In the genomic region with DNA sequence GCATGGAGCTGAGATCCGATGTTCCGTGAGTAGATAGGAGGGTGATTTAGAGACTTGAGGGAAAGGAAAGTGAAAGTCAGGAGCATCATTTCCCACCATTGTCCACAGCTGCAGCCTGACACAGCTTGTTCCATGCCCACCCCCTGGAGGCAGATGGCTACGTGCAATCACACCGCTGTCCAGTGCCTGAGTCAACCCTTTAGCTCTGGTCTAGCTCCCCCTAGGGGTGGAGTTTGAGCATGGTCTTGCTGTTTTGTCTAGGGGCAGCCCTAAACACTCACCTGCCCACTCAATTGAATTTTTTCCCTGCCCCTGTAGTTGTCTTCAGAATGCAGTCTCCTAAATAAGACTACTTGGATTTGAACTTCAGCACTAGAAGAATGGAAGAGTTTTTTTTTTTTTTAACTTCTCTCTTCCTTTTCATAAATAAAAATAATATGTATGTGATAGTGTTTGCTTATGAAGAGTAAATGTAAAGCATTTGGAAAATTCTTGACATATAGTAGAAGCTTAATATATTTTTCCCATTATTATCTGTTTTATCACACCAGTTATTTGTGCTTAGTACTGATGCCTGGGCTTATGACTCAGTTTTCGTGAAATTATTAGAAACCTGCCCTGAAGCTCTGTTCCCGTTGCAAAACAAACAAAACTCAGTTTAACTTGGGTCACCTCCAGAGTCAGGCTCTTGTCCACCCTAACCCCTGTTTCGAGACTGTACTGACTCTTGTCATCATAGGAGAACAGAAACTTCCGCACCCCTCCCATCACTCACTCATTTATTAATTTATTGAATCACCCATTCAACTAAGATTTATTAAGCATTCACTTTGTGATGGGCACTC, we compare ENCODE assay signal across 7 cellular contexts.
DNase-seq lines count a peak whose midpoint lies in the region; ATAC-seq, FAIRE-seq and TF ChIP-seq lines count a peak whose summit lies in the region.

No MANE protein-coding gene starts in this region.

- dilution Hi-C loops in mammary epithelial cell (cut with HindIII; ENCODE audit: low sequenced_read_pairs) = no loop called here

- no peaks in the 10 kb centered on the region for H3K36me3 ChIP-seq in OCI-LY3 (replicated peaks; ENCODE audit: low read depth, low read length)
- H3K36me3 ChIP-seq in mammary epithelial cell (ENCODE audit: insufficient read depth, low read length) = no peaks in the 10 kb centered on the region
- no peaks in the 10 kb centered on the region for H3K36me3 ChIP-seq in testis (ENCODE audit: low read depth, missing control alignments)

- intact Hi-C loops in mammary epithelial cell (cut with micrococcal nuclease) (loop anchor here (1.0 to 10.0 kb wide), 6 partner anchors 95 to 762 kb away; no protein-coding TSS in a partner anchor), left colon (cut with DNase I, micrococcal nuclease) (loop anchor here in 1 of 2 donors (10.0 kb wide), 1 partner anchor 609 kb away; no protein-coding TSS in a partner anchor), testis (cut with DNase I; ENCODE audit: low total_unique reads) (loop anchor here (10.0 kb wide), 1 partner anchor 609 kb away; no protein-coding TSS in a partner anchor)

- H3K9me3 ChIP-seq in OCI-LY3 (ENCODE audit: insufficient read depth, low read length) (no peaks in the 10 kb centered on the region), mammary epithelial cell (replicated peaks; ENCODE audit: insufficient read depth, low read length) (no peaks in the 10 kb centered on the region), testis (no peaks in the 10 kb centered on the region)

- peak overlapping the region; percentile 74 for H3K27ac ChIP-seq in OCI-LY3 (ENCODE audit: low read length)
- H3K27ac ChIP-seq in mammary epithelial cell (ENCODE audit: insufficient read depth, low read depth, low read length) = no peak overlapping the region
- H3K27ac ChIP-seq in testis = no peak overlapping the region

- H3K4me3 ChIP-seq in OCI-LY3 (ENCODE audit: low read length) (peak overlapping the region; percentile 49), mammary epithelial cell (replicated peaks in 1 of 3; ENCODE audit: insufficient read depth in 1 of 3, low read depth in 2 of 3, low read length in 3 of 3) (no peak overlapping the region), testis (no peak overlapping the region)

- H3K4me2 ChIP-seq in OCI-LY3 (ENCODE audit: low read length) (peak overlapping the region; percentile 75), mammary epithelial cell (ENCODE audit: insufficient read depth, low read depth, low read length) (no peak overlapping the region)

- H3K9ac ChIP-seq in OCI-LY3 (ENCODE audit: low read length) = peak overlapping the region; percentile 60
- no peak overlapping the region for H3K9ac ChIP-seq in mammary epithelial cell (ENCODE audit: insufficient read depth, low read length)

- H3K79me2 ChIP-seq in OCI-LY3 (ENCODE audit: low read length) = no peaks in the 10 kb centered on the region
- H3K79me2 ChIP-seq in mammary epithelial cell (ENCODE audit: insufficient read depth, low read length) = no peaks in the 10 kb centered on the region

- no peak for TF ChIP-seq POLR2A in testis (IDR thresholded peaks at IDR 0.05)

- ATAC-seq in GM21381 (IDR thresholded peaks at IDR 0.05; ENCODE audit: unreplicated experiment) = peak; percentile 92
- peak; percentile 84 for ATAC-seq in left colon

- 44% methylated on average over 7 of the region's 8 CpGs for WGBS in mammary epithelial cell (ENCODE audit: low coverage, missing lambda C conversion rate)
- WGBS in testis, 2 donors = 45 to 52% methylated on average over 8 of the region's 8 CpGs

- H2AFZ ChIP-seq in OCI-LY3 (ENCODE audit: low read depth, low read length) (peak overlapping the region; percentile 66), mammary epithelial cell (ENCODE audit: low read depth, low read length) (no peak overlapping the region)

- CTCF ChIA-PET in mammary epithelial cell (lab: Charles Lee; ENCODE audit: low non-redundant PET) = interaction anchor here (0.5 to 0.7 kb wide), 6 partner anchors 67 to 770 kb away, joined by 3 to 17 read pairs (median 4); no protein-coding TSS in a partner anchor

- in situ Hi-C loops in mammary epithelial cell (cut with MboI; ENCODE audit: low sequenced_read_pairs in 2 of 2) = no loop called here

- DNase-seq in GM04504 (ENCODE audit: low read depth) (peak; percentile 71), HTR-8/SVneo (ENCODE audit: insufficient read length, low spot score) (peak; percentile 53), mammary epithelial cell (peak; percentile 67), left colon (peak; percentile 50 to 76), testis (peak; percentile 90)

- no peaks in the 10 kb centered on the region for H3K27me3 ChIP-seq in OCI-LY3 (ENCODE audit: low read depth, low read length)
- H3K27me3 ChIP-seq in mammary epithelial cell (ENCODE audit: insufficient read depth, low read length) = no peaks in the 10 kb centered on the region
- no peaks in the 10 kb centered on the region for H3K27me3 ChIP-seq in testis

- no TSS peak for BruUV-seq in mammary epithelial cell (replicated peaks; lab: Mats Ljungman, UMichigan)

- TF ChIP-seq CTCF in OCI-LY3 (IDR thresholded peaks at IDR 0.05; ENCODE audit: low read depth, low read length) (peak; percentile 100), mammary epithelial cell (conservative IDR thresholded peaks at IDR 0.05 in 1 of 2, IDR thresholded peaks at IDR 0.05 in 1 of 2; ENCODE audit: extremely low read depth in 1 of 2, insufficient read depth in 1 of 2, low read depth in 1 of 2, low read length in 2 of 2) (peak; percentile 93 to 97), testis (IDR thresholded peaks at IDR 0.05) (peak; percentile 70 to 86 (median 82))

- FAIRE-seq in HTR-8/SVneo (lab: Jason Lieb, UNC) = peak; percentile 91

- H4K20me1 ChIP-seq in OCI-LY3 (ENCODE audit: insufficient read depth, low read length) (no peaks in the 10 kb centered on the region), mammary epithelial cell (ENCODE audit: insufficient read depth, low read length) (no peaks in the 10 kb centered on the region)

- H3K4me1 ChIP-seq in OCI-LY3 (ENCODE audit: low read length) = peaks cover 39% of the 10 kb centered on the region
- H3K4me1 ChIP-seq in mammary epithelial cell (ENCODE audit: insufficient read depth, low read length) = peaks cover 13% of the 10 kb centered on the region
- H3K4me1 ChIP-seq in testis = no peaks in the 10 kb centered on the region
